Comparison of ENCODE assay signal across 23 cellular contexts in genomic region chr20:43800186-43800585, GRCh38.
A peak's percentile ranks its signal among the peaks of the same experiment; 100 is the strongest.
DNase-seq lines count a peak whose midpoint lies in the region; ATAC-seq lines count a peak whose summit lies in the region.
"Had no signal": no experiment of that assay in that cellular context is flagged by ENCODE, and none has a peak within 500 bp of the region (broad histone marks: within the 10 kb centered on the region; RNA-seq: fewer than 3 reads in every experiment).

No MANE protein-coding gene starts in this region.

- no peak overlapping the region for H3K4me3 Mint-ChIP-seq in activated T-helper 17 cell treated with anti-CD3 and anti-CD28 coated beads, Interleukin-2, amount 50 U/mL, for 72 hours
- H3K4me3 Mint-ChIP-seq: GM23338; mesothelial cell of epicardium; naive B cell; stimulated activated naive CD8-positive, alpha-beta T cell treated with anti-CD3 and anti-CD28 coated beads, Interleukin-15, Interleukin-2, amounts not matched to agents 100 ng/mL and 50 ng/mL, for 24 hours had no signal

- ATAC-seq in activated T-helper 17 cell treated with anti-CD3 and anti-CD28 coated beads, Interleukin-2, amount 50 U/mL, for 72 hours (replicated peaks), result peak; percentile 18
- no peak for ATAC-seq in GM21360 (IDR thresholded peaks at IDR 0.05; ENCODE audit: unreplicated experiment)
- ATAC-seq: GM23338, HepG2, left ventricle myocardium superior had no signal

- H3K27me3 Mint-ChIP-seq in activated T-helper 17 cell treated with anti-CD3 and anti-CD28 coated beads, Interleukin-2, amount 50 U/mL, for 72 hours, result peaks cover 4% of the 10 kb centered on the region

- H3K9me3 Mint-ChIP-seq in activated T-helper 17 cell treated with anti-CD3 and anti-CD28 coated beads, Interleukin-2, amount 50 U/mL, for 72 hours, result peaks cover 15% of the 10 kb centered on the region

- no peaks in the 10 kb centered on the region for H3K27me3 ChIP-seq in BLaER1 treated with 17β-estradiol and CSF1 and Interleukin-3, amounts not matched to agents 10 nM and 100 nM
- H3K27me3 ChIP-seq: adrenal gland had no signal

- peaks cover 24 to 41% (median 28%) of the 10 kb centered on the region in 11 experiments for H3K9me3 ChIP-seq in BLaER1 treated with 17β-estradiol and CSF1 and Interleukin-3, amounts not matched to agents 10 nM and 100 nM (replicated peaks in 1 of 11)

- H3K27ac ChIP-seq in BLaER1 treated with 17β-estradiol and CSF1 and Interleukin-3, amounts not matched to agents 10 nM and 100 nM, result no peak overlapping the region
- H3K27ac ChIP-seq: adrenal gland, epithelial cell of prostate had no signal

- peak overlapping the region in 10 of 11 experiments; percentile 4 to 58 (median 50); a peak in 16 of 22 replicates for H3K4me2 ChIP-seq in BLaER1 treated with 17β-estradiol and CSF1 and Interleukin-3, amounts not matched to agents 10 nM and 100 nM
- H3K4me2 ChIP-seq: GM23338 had no signal

- H4K20me1 ChIP-seq in BLaER1 treated with 17β-estradiol and CSF1 and Interleukin-3, amounts not matched to agents 10 nM and 100 nM, result no peaks in the 10 kb centered on the region

- no peak overlapping the region for H3K27ac Mint-ChIP-seq in activated T-helper 17 cell treated with anti-CD3 and anti-CD28 coated beads, Interleukin-2, amount 50 U/mL, for 72 hours
- H3K27ac Mint-ChIP-seq: GM23338; mesothelial cell of epicardium; naive B cell; stimulated activated naive CD8-positive, alpha-beta T cell treated with anti-CD3 and anti-CD28 coated beads, Interleukin-15, Interleukin-2, amounts not matched to agents 100 ng/mL and 50 ng/mL, for 24 hours had no signal

- peaks cover 20 to 24% (median 23%) of the 10 kb centered on the region in 10 experiments for H3K4me1 ChIP-seq in BLaER1 treated with 17β-estradiol and CSF1 and Interleukin-3, amounts not matched to agents 10 nM and 100 nM
- H3K4me1 ChIP-seq: adrenal gland had no signal

- H3K9ac ChIP-seq in BLaER1 treated with 17β-estradiol and CSF1 and Interleukin-3, amounts not matched to agents 10 nM and 100 nM, result no peak overlapping the region

- H3K4me1 Mint-ChIP-seq in activated T-helper 17 cell treated with anti-CD3 and anti-CD28 coated beads, Interleukin-2, amount 50 U/mL, for 72 hours, result no peaks in the 10 kb centered on the region
- H3K4me1 Mint-ChIP-seq: GM23338, mesothelial cell of epicardium had no signal

- H3K4me3 ChIP-seq in BLaER1 treated with 17β-estradiol and CSF1 and Interleukin-3, amounts not matched to agents 10 nM and 100 nM, result no peak overlapping the region
- H3K4me3 ChIP-seq: adrenal gland, GM23338 had no signal

- H3K36me3 ChIP-seq in BLaER1 treated with 17β-estradiol and CSF1 and Interleukin-3, amounts not matched to agents 10 nM and 100 nM, result no peaks in the 10 kb centered on the region
- H3K36me3 ChIP-seq: adrenal gland had no signal

- H3K36me3 Mint-ChIP-seq in activated T-helper 17 cell treated with anti-CD3 and anti-CD28 coated beads, Interleukin-2, amount 50 U/mL, for 72 hours (ENCODE audit: low read depth), result no peaks in the 10 kb centered on the region
- H3K36me3 Mint-ChIP-seq: mesothelial cell of epicardium had no signal

- DNase-seq in A172 (ENCODE audit: low spot score) (peak; percentile 38), MV-4-11 (lab: John Stamatoyannopoulos, UW) (peak; percentile 31), DMS79 treated with DMSO at 0.1 percent for 48 hours (lab: John Stamatoyannopoulos, UW) (no peak), RKO (ENCODE audit: low spot score) (no peak), retina (no peak)
- DNase-seq: activated CD4-positive, alpha-beta T cell treated with anti-CD3 and anti-CD28 coated beads for 1 hour; adrenal gland; effector CD8-positive, alpha-beta T cell; islet precursor cell; left ventricle myocardium superior; naive B cell; NCI-H1092 treated with DMSO at 0.1 percent for 48 hours; NCI-H1930; NCI-H524 treated with DMSO at 0.1 percent for 48 hours; nucleus accumbens had no signal

Comparison
In these comparisons a context has a peak if more than half of its experiments do, and no peak if none do; other contexts are left out.
1. DNase-seq: peak in A172 (single experiment) and MV-4-11 (single experiment); none in DMS79 treated with DMSO at 0.1 percent for 48 hours (single experiment), RKO (single experiment) and retina (single experiment).